In the genomic region with DNA sequence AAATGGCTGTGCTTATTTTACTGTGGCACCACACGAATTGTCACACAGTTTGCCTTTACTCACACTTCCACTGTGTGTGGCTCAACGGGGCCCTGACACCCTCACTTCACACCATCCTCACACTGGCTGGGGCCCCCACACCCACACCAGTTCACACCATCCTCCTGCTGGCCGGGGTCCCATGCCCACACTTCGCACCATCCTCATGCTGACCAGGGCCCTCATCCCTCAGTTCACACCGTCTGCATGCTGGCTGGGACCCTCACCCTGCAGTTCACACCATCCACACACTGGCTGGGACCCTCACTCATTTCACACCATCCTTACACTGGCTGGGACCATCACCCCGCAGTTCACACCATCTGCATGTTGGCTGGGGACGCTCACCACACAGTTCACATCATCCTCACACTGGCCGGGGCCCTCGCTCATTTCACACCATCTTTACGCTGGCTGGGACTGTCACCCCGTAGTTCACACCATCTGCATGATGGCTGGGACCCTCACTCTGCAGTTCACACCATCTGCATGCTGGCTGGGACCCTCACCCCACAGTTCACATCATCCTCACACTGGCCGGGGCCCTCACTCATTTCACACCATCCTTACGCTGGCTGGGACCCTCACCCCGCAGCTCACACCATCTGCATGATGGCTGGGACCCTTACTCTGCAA, we compare ENCODE assay signal across 1 cellular context.
TF ChIP-seq lines count a peak whose summit lies in the region.

No MANE protein-coding gene starts in this region.

TF ChIP-seq in IMR-90, 13 proteins besides CTCF, POLR2A, EP300 and RAD21:
- TF ChIP-seq RCOR1 (IDR thresholded peaks at IDR 0.05; ENCODE audit: insufficient replicate concordance, low read length), result no peak
- TF ChIP-seq RFX5 (IDR thresholded peaks at IDR 0.05; ENCODE audit: low read depth, low read length), result no peak
- no peak for TF ChIP-seq SMC3 (IDR thresholded peaks at IDR 0.05; ENCODE audit: low read depth, low read length)
- no peak for TF ChIP-seq MAFK (IDR thresholded peaks at IDR 0.05; ENCODE audit: low read depth, low read length)
- no peak for TF ChIP-seq CEBPB (IDR thresholded peaks at IDR 0.05; ENCODE audit: low read depth, low read length)
- TF ChIP-seq FOS (IDR thresholded peaks at IDR 0.05; ENCODE audit: low read depth, low read length), result no peak
- no peak for TF ChIP-seq NFE2L2 (IDR thresholded peaks at IDR 0.05; ENCODE audit: low read depth, low read length)
- no peak for TF ChIP-seq MAZ (IDR thresholded peaks at IDR 0.05; ENCODE audit: borderline replicate concordance, low read depth, low read length)
- no peak for TF ChIP-seq CHD1 (IDR thresholded peaks at IDR 0.05; ENCODE audit: low read depth, low read length)
- TF ChIP-seq BHLHE40 (IDR thresholded peaks at IDR 0.05; ENCODE audit: low read depth, low read length), result no peak
- TF ChIP-seq, protein P1, sequence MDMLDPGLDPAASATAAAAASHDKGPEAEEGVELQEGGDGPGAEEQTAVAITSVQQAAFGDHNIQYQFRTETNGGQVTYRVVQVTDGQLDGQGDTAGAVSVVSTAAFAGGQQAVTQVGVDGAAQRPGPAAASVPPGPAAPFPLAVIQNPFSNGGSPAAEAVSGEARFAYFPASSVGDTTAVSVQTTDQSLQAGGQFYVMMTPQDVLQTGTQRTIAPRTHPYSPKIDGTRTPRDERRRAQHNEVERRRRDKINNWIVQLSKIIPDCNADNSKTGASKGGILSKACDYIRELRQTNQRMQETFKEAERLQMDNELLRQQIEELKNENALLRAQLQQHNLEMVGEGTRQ (IDR thresholded peaks at IDR 0.05; ENCODE audit: low read depth, low read length), result no peak
- TF ChIP-seq, protein P2, sequence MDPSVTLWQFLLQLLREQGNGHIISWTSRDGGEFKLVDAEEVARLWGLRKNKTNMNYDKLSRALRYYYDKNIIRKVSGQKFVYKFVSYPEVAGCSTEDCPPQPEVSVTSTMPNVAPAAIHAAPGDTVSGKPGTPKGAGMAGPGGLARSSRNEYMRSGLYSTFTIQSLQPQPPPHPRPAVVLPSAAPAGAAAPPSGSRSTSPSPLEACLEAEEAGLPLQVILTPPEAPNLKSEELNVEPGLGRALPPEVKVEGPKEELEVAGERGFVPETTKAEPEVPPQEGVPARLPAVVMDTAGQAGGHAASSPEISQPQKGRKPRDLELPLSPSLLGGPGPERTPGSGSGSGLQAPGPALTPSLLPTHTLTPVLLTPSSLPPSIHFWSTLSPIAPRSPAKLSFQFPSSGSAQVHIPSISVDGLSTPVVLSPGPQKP (IDR thresholded peaks at IDR 0.05; ENCODE audit: borderline replicate concordance, low read depth, low read length), result no peak
- TF ChIP-seq MXI1 (IDR thresholded peaks at IDR 0.05; ENCODE audit: borderline replicate concordance, low read depth, low read length), result no peak
